Comparison of ENCODE assay signal across 1 cellular context in genomic region chr10:77889277-77889903, GRCh38.
A peak's percentile ranks its signal among the peaks of the same experiment; 100 is the strongest.
TF ChIP-seq lines count a peak whose summit lies in the region.

No MANE protein-coding gene starts in this region.

TF ChIP-seq in HepG2, 621 proteins besides CTCF, POLR2A, EP300 and RAD21 (continued from another document and continues in another):
- TF ChIP-seq ZNF446 (CRISPR knock-in tag; IDR thresholded peaks at IDR 0.05): no peak
- peak; percentile 43 for TF ChIP-seq ZNF574 (CRISPR knock-in tag; IDR thresholded peaks at IDR 0.05)
- TF ChIP-seq TRAFD1 (CRISPR knock-in tag; IDR thresholded peaks at IDR 0.05; ENCODE audit: borderline replicate concordance): no peak
- peak; percentile 61; the same call in 1 of the 3 replicates for TF ChIP-seq MXI1 (IDR thresholded peaks at IDR 0.05; ENCODE audit: borderline replicate concordance, low read depth, low read length)
- TF ChIP-seq TARDBP (CRISPR knock-in tag; IDR thresholded peaks at IDR 0.05): peak; percentile 63
- TF ChIP-seq ZNF678 (CRISPR knock-in tag; IDR thresholded peaks at IDR 0.05): no peak
- peak; percentile 41; the same call in 1 of the 2 replicates for TF ChIP-seq HNF4A (CRISPR knock-in tag; IDR thresholded peaks at IDR 0.05)
- TF ChIP-seq FOXA1 (IDR thresholded peaks at IDR 0.05): no peak
- peak; percentile 35 for TF ChIP-seq FOXA1 (CRISPR knock-in tag; IDR thresholded peaks at IDR 0.05)
- no peak for TF ChIP-seq ZNF563 (CRISPR knock-in tag; IDR thresholded peaks at IDR 0.05)
- peak; percentile 54 for TF ChIP-seq ZMYM3 (CRISPR knock-in tag; IDR thresholded peaks at IDR 0.05)
- peak; percentile 40; the same call in 1 of the 2 replicates for TF ChIP-seq SP5 (CRISPR knock-in tag; IDR thresholded peaks at IDR 0.05; ENCODE audit: borderline replicate concordance, low read depth)
- 0 out of 2 replicates have a peak, but pooled peaks have one; percentile 40 for TF ChIP-seq ZNF337 (CRISPR knock-in tag; IDR thresholded peaks at IDR 0.05; ENCODE audit: borderline replicate concordance, low read depth)
- no peak for TF ChIP-seq MZF1 (CRISPR knock-in tag; IDR thresholded peaks at IDR 0.05; ENCODE audit: borderline replicate concordance)
- no peak for TF ChIP-seq HNF1A (IDR thresholded peaks at IDR 0.05; ENCODE audit: low read depth)
- TF ChIP-seq HNF1A (CRISPR knock-in tag; IDR thresholded peaks at IDR 0.05; ENCODE audit: borderline replicate concordance): 0 out of 2 replicates have a peak, but pooled peaks have one; percentile 6
- TF ChIP-seq MAZ (IDR thresholded peaks at IDR 0.05; ENCODE audit: borderline replicate concordance, low read depth, low read length): no peak
- no peak for TF ChIP-seq MAZ (CRISPR knock-in tag; IDR thresholded peaks at IDR 0.05; ENCODE audit: low read depth)
- TF ChIP-seq PITX1 (CRISPR knock-in tag; IDR thresholded peaks at IDR 0.05): no peak
- TF ChIP-seq SOX5 (CRISPR knock-in tag; IDR thresholded peaks at IDR 0.05; ENCODE audit: borderline replicate concordance): peak; percentile 66; the same call in 1 of the 2 replicates
- TF ChIP-seq SIX4 (CRISPR knock-in tag; IDR thresholded peaks at IDR 0.05): peak; percentile 98
- 0 out of 2 replicates have a peak, but pooled peaks have one; percentile 38 for TF ChIP-seq ZSCAN9 (CRISPR knock-in tag; IDR thresholded peaks at IDR 0.05; ENCODE audit: borderline replicate concordance)
- TF ChIP-seq NONO (IDR thresholded peaks at IDR 0.05): no peak
- no peak for TF ChIP-seq NONO (CRISPR knock-in tag; conservative IDR thresholded peaks at IDR 0.05)
- no peak for TF ChIP-seq ZZZ3 (CRISPR knock-in tag; IDR thresholded peaks at IDR 0.05; ENCODE audit: borderline replicate concordance)
- no peak for TF ChIP-seq ZNF878 (CRISPR knock-in tag; IDR thresholded peaks at IDR 0.05)
- TF ChIP-seq CC2D1A (CRISPR knock-in tag; IDR thresholded peaks at IDR 0.05): no peak
- no peak for TF ChIP-seq PHF21A (CRISPR knock-in tag; IDR thresholded peaks at IDR 0.05)
- no peak for TF ChIP-seq SOX6 (IDR thresholded peaks at IDR 0.05)
- TF ChIP-seq SOX6 (CRISPR knock-in tag; IDR thresholded peaks at IDR 0.05): peak; percentile 81
- TF ChIP-seq GATAD2A (CRISPR knock-in tag; IDR thresholded peaks at IDR 0.05): peak; percentile 74
- no peak for TF ChIP-seq PRDM4 (CRISPR knock-in tag; IDR thresholded peaks at IDR 0.05; ENCODE audit: borderline replicate concordance)
- TF ChIP-seq XRCC5 (optimal IDR thresholded peaks at IDR 0.05; ENCODE audit: low read length): peak; percentile 81
- TF ChIP-seq ZFP41 (CRISPR knock-in tag; IDR thresholded peaks at IDR 0.05; ENCODE audit: borderline replicate concordance): no peak
- TF ChIP-seq TAF1 (CRISPR knock-in tag; IDR thresholded peaks at IDR 0.05): peak; percentile 63; the same call in 1 of the 2 replicates
- TF ChIP-seq NR3C1 (CRISPR knock-in tag; IDR thresholded peaks at IDR 0.05): no peak
- peak; percentile 77 for TF ChIP-seq RXRB (CRISPR knock-in tag; IDR thresholded peaks at IDR 0.05; ENCODE audit: borderline replicate concordance)
- peak; percentile 30; the same call in 1 of the 2 replicates for TF ChIP-seq FOXA3 (CRISPR knock-in tag; IDR thresholded peaks at IDR 0.05)
- no peak for TF ChIP-seq ZNF33A (CRISPR knock-in tag; IDR thresholded peaks at IDR 0.05; ENCODE audit: borderline replicate concordance)
- TF ChIP-seq ZBTB26 (CRISPR knock-in tag; IDR thresholded peaks at IDR 0.05; ENCODE audit: borderline replicate concordance): peak; percentile 64; the same call in 1 of the 2 replicates
- no peak for TF ChIP-seq MBNL3 (CRISPR knock-in tag; conservative IDR thresholded peaks at IDR 0.05)
- TF ChIP-seq LBX2 (CRISPR knock-in tag; IDR thresholded peaks at IDR 0.05; ENCODE audit: borderline replicate concordance): no peak
- TF ChIP-seq KDM5B (CRISPR knock-in tag; IDR thresholded peaks at IDR 0.05; ENCODE audit: borderline replicate concordance): peak; percentile 52; the same call in 1 of the 2 replicates
- no peak for TF ChIP-seq KDM3A (CRISPR knock-in tag; IDR thresholded peaks at IDR 0.05; ENCODE audit: low read depth)
- TF ChIP-seq ZNF292 (CRISPR knock-in tag; IDR thresholded peaks at IDR 0.05; ENCODE audit: borderline replicate concordance, low read depth): peak; percentile 74; the same call in 1 of the 2 replicates
- no peak; the same call in 1 of the 2 replicates for TF ChIP-seq MTA1 (CRISPR knock-in tag; IDR thresholded peaks at IDR 0.05; ENCODE audit: borderline replicate concordance)
- TF ChIP-seq NCOA1 (CRISPR knock-in tag; IDR thresholded peaks at IDR 0.05): no peak
- peak; percentile 70 for TF ChIP-seq SALL1 (CRISPR knock-in tag; IDR thresholded peaks at IDR 0.05)
- 0 out of 2 replicates have a peak, but pooled peaks have one; percentile 48 for TF ChIP-seq ZBTB20 (CRISPR knock-in tag; IDR thresholded peaks at IDR 0.05; ENCODE audit: borderline replicate concordance, low read depth)
- TF ChIP-seq CENPT (CRISPR knock-in tag; IDR thresholded peaks at IDR 0.05; ENCODE audit: low read depth): no peak
- TF ChIP-seq ZNF329 (CRISPR knock-in tag; IDR thresholded peaks at IDR 0.05; ENCODE audit: low read depth): no peak
- no peak for TF ChIP-seq ZNF713 (CRISPR knock-in tag; IDR thresholded peaks at IDR 0.05)
- no peak for TF ChIP-seq MLXIP (CRISPR knock-in tag; IDR thresholded peaks at IDR 0.05; ENCODE audit: borderline replicate concordance)
- no peak for TF ChIP-seq SAFB2 (CRISPR knock-in tag; IDR thresholded peaks at IDR 0.05; ENCODE audit: borderline replicate concordance, low read depth)
